ENCODE assay signal across 9 cellular contexts in the genomic region with DNA sequence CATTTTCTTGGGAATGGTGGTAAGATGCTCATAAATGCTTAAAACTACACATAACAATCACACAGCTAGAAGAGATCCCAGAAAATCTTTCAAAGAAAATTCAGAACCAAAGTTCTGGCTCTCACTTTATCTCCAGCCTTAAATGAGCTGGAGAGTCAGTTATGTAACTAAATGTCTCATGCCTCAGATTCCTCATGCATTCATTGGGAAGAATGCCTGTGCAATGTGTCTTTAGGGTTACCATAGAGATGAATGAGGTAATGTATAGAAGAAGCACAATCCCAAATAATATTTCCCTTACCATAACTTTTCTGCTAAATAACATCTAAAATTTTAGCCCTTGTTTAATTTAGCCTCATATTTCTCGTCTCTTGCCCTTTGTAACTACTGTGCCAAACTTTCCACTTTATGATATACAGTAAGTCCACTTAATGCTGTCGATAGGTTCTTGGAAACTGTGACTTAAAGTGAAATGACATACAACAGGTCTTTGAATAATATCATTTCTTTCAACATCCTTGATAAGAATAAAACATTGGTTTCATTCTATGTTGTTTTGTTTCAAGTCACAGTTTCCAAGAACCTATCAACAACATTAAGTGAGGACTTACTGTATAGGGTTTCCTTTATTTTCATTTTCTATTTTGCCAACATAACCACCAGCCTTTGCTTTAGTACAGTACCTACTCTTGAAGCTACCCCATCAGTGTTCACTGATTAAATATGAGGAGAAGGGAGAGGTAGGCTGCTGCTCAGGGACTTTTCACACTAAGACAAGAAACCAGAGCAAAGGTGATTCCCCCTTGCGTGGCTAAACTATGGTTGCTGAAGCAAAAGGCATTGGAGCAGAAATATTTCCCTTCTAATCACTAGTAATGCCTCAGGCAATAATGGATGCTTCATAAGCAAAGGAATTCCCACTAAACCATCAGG.
DNase-seq lines count a peak whose midpoint lies in the region; ATAC-seq, FAIRE-seq and TF ChIP-seq lines count a peak whose summit lies in the region.
"Had no signal": no experiment of that assay in that cellular context is flagged by ENCODE, and none has a peak within 500 bp of the region (broad histone marks: within the 10 kb centered on the region; RNA-seq: fewer than 3 reads in every experiment).

No MANE protein-coding gene starts in this region.

- H2AFZ ChIP-seq in neuronal stem cell (ENCODE audit: low read length) (no peak overlapping the region), SK-N-SH (ENCODE audit: low read depth) (no peak overlapping the region)

- H3K9me3 Mint-ChIP-seq in CD4-positive, CD25-positive, alpha-beta regulatory T cell, result peaks cover 0 to 2% (median 0%) of the 10 kb centered on the region in 7 donors

- H3K4me1 Mint-ChIP-seq in CD4-positive, CD25-positive, alpha-beta regulatory T cell, result peaks cover 23 to 41% (median 33%) of the 10 kb centered on the region in 4 donors

- no peak for TF ChIP-seq RAD21 in SK-N-SH (IDR thresholded peaks at IDR 0.05; ENCODE audit: low read length)

- no peak overlapping the region for H3K4me2 ChIP-seq in neuronal stem cell (ENCODE audit: insufficient read depth, low read length, poor library complexity, severe bottlenecking)
- H3K4me2 ChIP-seq in SK-N-SH, result no peak overlapping the region

- H3K27me3 Mint-ChIP-seq in CD4-positive, CD25-positive, alpha-beta regulatory T cell, result no peaks in the 10 kb centered on the region

- no peaks in the 10 kb centered on the region for H3F3A ChIP-seq in SK-N-SH (replicated peaks; ENCODE audit: insufficient read depth)

- no peak for TF ChIP-seq CTCF in fibroblast of the aortic adventitia (IDR thresholded peaks at IDR 0.05; ENCODE audit: insufficient read depth, low read length)
- TF ChIP-seq CTCF in SK-N-SH (IDR thresholded peaks at IDR 0.05), result no peak

- no CpG with 5 or more reads among the region's 3 CpGs for WGBS in neuronal stem cell (ENCODE audit: extremely low coverage in 2 of 2, insufficient read length in 2 of 2, insufficient replicate concordance in 1 of 2), 2 donors
- 12% methylated on average over 3 of the region's 3 CpGs for WGBS in SK-N-SH (ENCODE audit: low lambda C conversion rate)

- no peaks in the 10 kb centered on the region for H4K20me1 ChIP-seq in SK-N-SH (ENCODE audit: insufficient read depth)

- H2BK12ac ChIP-seq in neuronal stem cell (ENCODE audit: low read length), result no peak overlapping the region

- H3K27ac Mint-ChIP-seq in CD4-positive, CD25-positive, alpha-beta regulatory T cell, result peak overlapping the region; percentile 57 to 97 (median 73)

- H3K23ac ChIP-seq in neuronal stem cell (ENCODE audit: low read depth, low read length, poor library complexity), result no peak overlapping the region

- peak; percentile 59 to 61 for ATAC-seq in CD4-positive, CD25-positive, alpha-beta regulatory T cell (ENCODE audit: low read depth in 2 of 2)
- ATAC-seq in GM21723 (IDR thresholded peaks at IDR 0.05; ENCODE audit: unreplicated experiment) (peak; percentile 36), HG03342 (IDR thresholded peaks at IDR 0.05; ENCODE audit: unreplicated experiment) (no peak)

- H3K79me1 ChIP-seq in neuronal stem cell (ENCODE audit: low read depth, low read length), result no peaks in the 10 kb centered on the region

- H3K36me3 Mint-ChIP-seq in CD4-positive, CD25-positive, alpha-beta regulatory T cell, result no peaks in the 10 kb centered on the region

- no peaks in the 10 kb centered on the region for H3K27me3 ChIP-seq in CD4-positive, CD25-positive, alpha-beta regulatory T cell (ENCODE audit: control insufficient read depth, insufficient read depth, low read length)
- H3K27me3 ChIP-seq in neuronal stem cell (ENCODE audit: control insufficient read depth in 3 of 3, insufficient read depth in 3 of 3, low read depth in 1 of 3, low read length in 3 of 3), result no peaks in the 10 kb centered on the region
- no peaks in the 10 kb centered on the region for H3K27me3 ChIP-seq in SK-N-SH (ENCODE audit: insufficient read depth)

- H2BK5ac ChIP-seq in neuronal stem cell (ENCODE audit: low read length), result no peak overlapping the region

- H2BK120ac ChIP-seq in neuronal stem cell (ENCODE audit: low read depth, low read length), result no peak overlapping the region

- CTCF ChIA-PET in SK-N-SH (lab: Yijun Ruan, JAX), result no interaction called here

- H3K9ac ChIP-seq in neuronal stem cell (ENCODE audit: low read depth, low read length, poor library complexity) (no peak overlapping the region), SK-N-SH (no peak overlapping the region)

- no peak overlapping the region for H3K14ac ChIP-seq in neuronal stem cell (ENCODE audit: low read length)

- no peaks in the 10 kb centered on the region for H3K36me3 ChIP-seq in CD4-positive, CD25-positive, alpha-beta regulatory T cell (ENCODE audit: control insufficient read depth, insufficient read depth, low read length)
- no peaks in the 10 kb centered on the region for H3K36me3 ChIP-seq in neuronal stem cell (replicated peaks in 1 of 2; ENCODE audit: control insufficient read depth in 2 of 2, insufficient read depth in 2 of 2, low read length in 2 of 2)
- H3K36me3 ChIP-seq in SK-N-SH (replicated peaks in 1 of 2; ENCODE audit: control insufficient read depth in 1 of 2, insufficient read depth in 2 of 2, low read length in 1 of 2), result no peaks in the 10 kb centered on the region

- H3K4me3 ChIP-seq in CD4-positive, CD25-positive, alpha-beta regulatory T cell (ENCODE audit: low read depth, low read length), result peak overlapping the region; percentile 73
- H3K4me3 ChIP-seq in fibroblast of the aortic adventitia (ENCODE audit: low read depth, low read length), result no peak overlapping the region
- no peak overlapping the region for H3K4me3 ChIP-seq in neuronal stem cell (ENCODE audit: low read length in 2 of 2)
- H3K4me3 ChIP-seq in SK-N-SH (ENCODE audit: low read depth in 2 of 2, low read length in 1 of 2), result no peak overlapping the region

- H3K9me2 ChIP-seq in SK-N-SH, result no peaks in the 10 kb centered on the region

- H3K18ac ChIP-seq in neuronal stem cell (ENCODE audit: low read length), result no peak overlapping the region

- no peaks in the 10 kb centered on the region for H3K9me3 ChIP-seq in CD4-positive, CD25-positive, alpha-beta regulatory T cell (ENCODE audit: control insufficient read depth in 2 of 2, low read length in 2 of 2)
- H3K9me3 ChIP-seq in neuronal stem cell (replicated peaks in 1 of 2; ENCODE audit: control insufficient read depth in 2 of 2, insufficient read depth in 1 of 2, low read depth in 1 of 2, low read length in 2 of 2), result no peaks in the 10 kb centered on the region
- no peaks in the 10 kb centered on the region for H3K9me3 ChIP-seq in SK-N-SH

- H3K4ac ChIP-seq in neuronal stem cell (ENCODE audit: low read length), result no peak overlapping the region

- H4K91ac ChIP-seq in neuronal stem cell (ENCODE audit: low read depth, low read length, poor library complexity), result no peak overlapping the region

- peak; percentile 83 for FAIRE-seq in RCC 7860 (lab: Jason Lieb, UNC)

- H3K4me3 Mint-ChIP-seq in CD4-positive, CD25-positive, alpha-beta regulatory T cell, result peak overlapping the region; percentile 50 to 66 (median 60)

- H4K8ac ChIP-seq in neuronal stem cell (ENCODE audit: low read depth, low read length), result no peak overlapping the region

- DNase-seq in CD4-positive, CD25-positive, alpha-beta regulatory T cell, result peak in 2 of 3 donors; percentile 14 to 76
- peak; percentile 87 for DNase-seq in RCC 7860 (ENCODE audit: low spot score)
- DNase-seq in fibroblast of the aortic adventitia (ENCODE audit: low read depth), result peak; percentile 79
- DNase-seq in neuronal stem cell (ENCODE audit: low spot score), result no peak
- DNase-seq in NOMO-1 treated with dmso at 0.1 percent for 144 hours (lab: John Stamatoyannopoulos, UW; ENCODE audit: unreplicated experiment), result no peak
- no peak for DNase-seq in SK-N-SH

- no peak overlapping the region for H2BK15ac ChIP-seq in neuronal stem cell (ENCODE audit: low read length)

- H3K79me2 ChIP-seq in SK-N-SH (ENCODE audit: insufficient read depth), result no peaks in the 10 kb centered on the region

- POLR2A ChIA-PET in SK-N-SH (lab: Yijun Ruan, JAX), result no interaction called here

- peaks cover 39% of the 10 kb centered on the region for H3K4me1 ChIP-seq in CD4-positive, CD25-positive, alpha-beta regulatory T cell (ENCODE audit: control insufficient read depth, insufficient read depth, low read length, poor library complexity, severe bottlenecking)
- H3K4me1 ChIP-seq in neuronal stem cell (ENCODE audit: control insufficient read depth in 2 of 2, insufficient read depth in 1 of 2, low read depth in 1 of 2, low read length in 2 of 2), result peaks cover 0 to 8% of the 10 kb centered on the region in 2 donors
- no peaks in the 10 kb centered on the region for H3K4me1 ChIP-seq in SK-N-SH (ENCODE audit: control insufficient read depth in 1 of 2, insufficient read depth in 2 of 2, low read depth in 1 of 2, low read length in 1 of 2)

- peak overlapping the region; percentile 58 for H3K27ac ChIP-seq in CD4-positive, CD25-positive, alpha-beta regulatory T cell (ENCODE audit: insufficient read depth, low read length, poor library complexity, severe bottlenecking)
- H3K27ac ChIP-seq in neuronal stem cell (replicated peaks; ENCODE audit: low read length), result no peak overlapping the region
- no peak overlapping the region for H3K27ac ChIP-seq in SK-N-SH (ENCODE audit: low read depth in 2 of 2, low read length in 1 of 2)
- H3K27ac ChIP-seq: VCaP had no signal

- no peak for TF ChIP-seq EP300 in SK-N-SH (IDR thresholded peaks at IDR 0.05; ENCODE audit: borderline replicate concordance in 1 of 2, low read depth in 1 of 2, low read length in 1 of 2)

- no peak overlapping the region for H2AK5ac ChIP-seq in neuronal stem cell (ENCODE audit: low read depth, low read length)

TF ChIP-seq in SK-N-SH, 30 proteins besides CTCF, POLR2A, EP300 and RAD21 (continues in another document):
- no peak for TF ChIP-seq MEF2A (IDR thresholded peaks at IDR 0.05; ENCODE audit: borderline replicate concordance, low read depth)
- TF ChIP-seq, protein P1, sequence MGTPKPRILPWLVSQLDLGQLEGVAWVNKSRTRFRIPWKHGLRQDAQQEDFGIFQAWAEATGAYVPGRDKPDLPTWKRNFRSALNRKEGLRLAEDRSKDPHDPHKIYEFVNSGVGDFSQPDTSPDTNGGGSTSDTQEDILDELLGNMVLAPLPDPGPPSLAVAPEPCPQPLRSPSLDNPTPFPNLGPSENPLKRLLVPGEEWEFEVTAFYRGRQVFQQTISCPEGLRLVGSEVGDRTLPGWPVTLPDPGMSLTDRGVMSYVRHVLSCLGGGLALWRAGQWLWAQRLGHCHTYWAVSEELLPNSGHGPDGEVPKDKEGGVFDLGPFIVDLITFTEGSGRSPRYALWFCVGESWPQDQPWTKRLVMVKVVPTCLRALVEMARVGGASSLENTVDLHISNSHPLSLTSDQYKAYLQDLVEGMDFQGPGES (IDR thresholded peaks at IDR 0.05; ENCODE audit: low read depth, low read length), result no peak
- TF ChIP-seq, protein P2, sequence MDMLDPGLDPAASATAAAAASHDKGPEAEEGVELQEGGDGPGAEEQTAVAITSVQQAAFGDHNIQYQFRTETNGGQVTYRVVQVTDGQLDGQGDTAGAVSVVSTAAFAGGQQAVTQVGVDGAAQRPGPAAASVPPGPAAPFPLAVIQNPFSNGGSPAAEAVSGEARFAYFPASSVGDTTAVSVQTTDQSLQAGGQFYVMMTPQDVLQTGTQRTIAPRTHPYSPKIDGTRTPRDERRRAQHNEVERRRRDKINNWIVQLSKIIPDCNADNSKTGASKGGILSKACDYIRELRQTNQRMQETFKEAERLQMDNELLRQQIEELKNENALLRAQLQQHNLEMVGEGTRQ (IDR thresholded peaks at IDR 0.05; ENCODE audit: borderline replicate concordance, low read depth, low read length), result no peak

Comparison
In these comparisons a context has a peak if more than half of its experiments do, and no peak if none do; other contexts are left out.
1. DNase-seq: peak in CD4-positive, CD25-positive, alpha-beta regulatory T cell (2 of 3), RCC 7860 (single experiment) and fibroblast of the aortic adventitia (single experiment); none in neuronal stem cell (single experiment), NOMO-1 treated with dmso at 0.1 percent for 144 hours (single experiment) and SK-N-SH (single experiment).